In the genomic region with DNA sequence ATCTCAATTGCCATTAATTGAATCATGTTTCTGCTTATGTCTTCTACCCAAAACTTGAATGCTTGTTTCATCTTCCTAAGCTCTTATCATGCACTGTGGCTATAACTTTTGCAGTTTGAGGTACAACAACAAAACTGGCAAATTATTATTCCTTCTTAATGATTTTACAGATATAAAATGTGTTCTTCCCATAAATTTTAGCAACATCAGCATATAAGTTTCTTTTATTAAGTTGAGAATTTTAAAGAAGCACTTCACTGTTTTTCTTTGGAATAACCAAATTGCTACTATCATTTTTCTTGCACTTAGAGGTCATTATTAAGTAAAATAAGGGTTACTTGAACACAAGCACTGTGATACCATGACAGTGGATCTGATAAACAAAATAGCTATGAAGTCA, we compare ENCODE assay signal across 36 cellular contexts.
"Had no signal": no experiment of that assay in that cellular context is flagged by ENCODE, and none has a peak within 500 bp of the region (broad histone marks: within the 10 kb centered on the region; RNA-seq: fewer than 3 reads in every experiment).

No MANE protein-coding gene starts in this region.

- H3K4me1 ChIP-seq: ascending aorta had no signal

- H3K27me3 Mint-ChIP-seq: activated B cell treated with CpG ODN at 0.5 μM for 24 hours; activated CD4-positive, alpha-beta memory T cell treated with anti-CD3 and anti-CD28 coated beads, Interleukin-2, amount 10 ng/mL, durations not matched to agents 7 days and 5 days; activated CD4-positive, alpha-beta T cell treated with anti-CD3 and anti-CD28 coated beads, Interleukin-2, amount 10 ng/mL, durations not matched to agents 7 days and 5 days; activated CD8-positive, alpha-beta memory T cell treated with anti-CD3 and anti-CD28 coated beads, Interleukin-2, amount 10 ng/mL, durations not matched to agents 7 days and 5 days; activated naive CD4-positive, alpha-beta T cell treated with anti-CD3 and anti-CD28 coated beads, Interleukin-2, amount 10 ng/mL, durations not matched to agents 7 days and 5 days; activated naive CD4-positive, alpha-beta T cell treated with anti-CD3 and anti-CD28 coated beads, Interleukin-2, amount 50 U/mL, for 24 hours; activated naive CD8-positive, alpha-beta T cell; activated naive CD8-positive, alpha-beta T cell treated with anti-CD3 and anti-CD28 coated beads, Interleukin-2, amount 10 ng/mL, durations not matched to agents 7 days and 5 days; activated naive CD8-positive, alpha-beta T cell treated with anti-CD3 and anti-CD28 coated beads, Interleukin-2, amount 50 U/mL, for 24 hours; activated T-cell treated with anti-CD3 and anti-CD28 coated beads, Interleukin-2, amount 50 U/mL, for 24 hours; brain; central memory CD8-positive, alpha-beta T cell had no signal

- H3K27ac Mint-ChIP-seq: activated B cell treated with CpG ODN at 0.5 μM for 24 hours; activated CD4-positive, alpha-beta memory T cell treated with anti-CD3 and anti-CD28 coated beads, Interleukin-2, amount 10 ng/mL, durations not matched to agents 7 days and 5 days; activated CD4-positive, alpha-beta T cell treated with anti-CD3 and anti-CD28 coated beads, Interleukin-2, amount 10 ng/mL, durations not matched to agents 7 days and 5 days; activated CD8-positive, alpha-beta memory T cell treated with anti-CD3 and anti-CD28 coated beads, Interleukin-2, amount 10 ng/mL, durations not matched to agents 7 days and 5 days; activated CD8-positive, alpha-beta T cell treated with anti-CD3 and anti-CD28 coated beads, Interleukin-2, amount 10 ng/mL, durations not matched to agents 7 days and 5 days; activated naive CD4-positive, alpha-beta T cell treated with anti-CD3 and anti-CD28 coated beads, Interleukin-2, amount 10 ng/mL, durations not matched to agents 7 days and 5 days; activated naive CD4-positive, alpha-beta T cell treated with anti-CD3 and anti-CD28 coated beads, Interleukin-2, amount 50 U/mL, for 24 hours; activated naive CD8-positive, alpha-beta T cell; activated naive CD8-positive, alpha-beta T cell treated with anti-CD3 and anti-CD28 coated beads, Interleukin-2, amount 10 ng/mL, durations not matched to agents 7 days and 5 days; activated naive CD8-positive, alpha-beta T cell treated with anti-CD3 and anti-CD28 coated beads, Interleukin-2, amount 50 U/mL, for 24 hours; activated T-cell treated with anti-CD3 and anti-CD28 coated beads, Interleukin-2, amount 50 U/mL, for 24 hours; activated T-helper 2 cell treated with anti-CD3 and anti-CD28 coated beads, Interferon-gamma antibody, Interleukin-2, Interleukin-4, amounts not matched to agents 10 μg/mL and 5 μg/mL and 100 μg/mL, durations not matched to agents 14 hours and 24 hours and 36 hours; brain; T-helper 1 cell treated with Interleukin-12 subunit alpha and Interleukin-12 subunit beta and Interleukin-4 antibody, amounts not matched to agents 30 μg/mL and 1 μg/mL, for 36 hours; T-helper 2 cell treated with Interferon-gamma antibody and Interleukin-4, amounts not matched to agents 5 μg/mL and 100 μg/mL, for 36 hours had no signal

- H3K4me3 Mint-ChIP-seq: activated B cell treated with CpG ODN at 0.5 μM for 24 hours; activated CD4-positive, alpha-beta memory T cell treated with anti-CD3 and anti-CD28 coated beads, Interleukin-2, amount 10 ng/mL, durations not matched to agents 7 days and 5 days; activated CD4-positive, alpha-beta T cell treated with anti-CD3 and anti-CD28 coated beads, Interleukin-2, amount 10 ng/mL, durations not matched to agents 7 days and 5 days; activated CD8-positive, alpha-beta memory T cell treated with anti-CD3 and anti-CD28 coated beads, Interleukin-2, amount 10 ng/mL, durations not matched to agents 7 days and 5 days; activated CD8-positive, alpha-beta T cell treated with anti-CD3 and anti-CD28 coated beads, Interleukin-2, amount 10 ng/mL, durations not matched to agents 7 days and 5 days; activated naive CD4-positive, alpha-beta T cell treated with anti-CD3 and anti-CD28 coated beads, Interleukin-2, amount 10 ng/mL, durations not matched to agents 7 days and 5 days; activated naive CD4-positive, alpha-beta T cell treated with anti-CD3 and anti-CD28 coated beads, Interleukin-2, amount 50 U/mL, for 24 hours; activated naive CD8-positive, alpha-beta T cell; activated naive CD8-positive, alpha-beta T cell treated with anti-CD3 and anti-CD28 coated beads, Interleukin-2, amount 10 ng/mL, durations not matched to agents 7 days and 5 days; activated naive CD8-positive, alpha-beta T cell treated with anti-CD3 and anti-CD28 coated beads, Interleukin-2, amount 50 U/mL, for 24 hours; activated T-cell treated with anti-CD3 and anti-CD28 coated beads, Interleukin-2, amount 50 U/mL, for 24 hours; brain; central memory CD8-positive, alpha-beta T cell; T-helper 1 cell treated with Interleukin-12 subunit alpha and Interleukin-12 subunit beta and Interleukin-4 antibody, amounts not matched to agents 30 μg/mL and 1 μg/mL, for 36 hours; T-helper 2 cell treated with Interferon-gamma antibody and Interleukin-4, amounts not matched to agents 5 μg/mL and 100 μg/mL, for 36 hours had no signal

- H3K9me3 ChIP-seq: ascending aorta had no signal

- H3K9me3 Mint-ChIP-seq: activated B cell treated with CpG ODN at 0.5 μM for 24 hours; activated CD4-positive, alpha-beta memory T cell treated with anti-CD3 and anti-CD28 coated beads, Interleukin-2, amount 10 ng/mL, durations not matched to agents 7 days and 5 days; activated naive CD8-positive, alpha-beta T cell treated with anti-CD3 and anti-CD28 coated beads, Interleukin-2, amount 10 ng/mL, durations not matched to agents 7 days and 5 days had no signal

- H3K4me1 Mint-ChIP-seq: activated B cell treated with CpG ODN at 0.5 μM for 24 hours; activated CD4-positive, alpha-beta memory T cell treated with anti-CD3 and anti-CD28 coated beads, Interleukin-2, amount 10 ng/mL, durations not matched to agents 7 days and 5 days; activated CD4-positive, alpha-beta T cell treated with anti-CD3 and anti-CD28 coated beads, Interleukin-2, amount 10 ng/mL, durations not matched to agents 7 days and 5 days; activated CD8-positive, alpha-beta memory T cell treated with anti-CD3 and anti-CD28 coated beads, Interleukin-2, amount 10 ng/mL, durations not matched to agents 7 days and 5 days; activated naive CD4-positive, alpha-beta T cell treated with anti-CD3 and anti-CD28 coated beads, Interleukin-2, amount 10 ng/mL, durations not matched to agents 7 days and 5 days; activated naive CD4-positive, alpha-beta T cell treated with anti-CD3 and anti-CD28 coated beads, Interleukin-2, amount 50 U/mL, for 24 hours; activated naive CD8-positive, alpha-beta T cell treated with anti-CD3 and anti-CD28 coated beads, Interleukin-2, amount 10 ng/mL, durations not matched to agents 7 days and 5 days; activated naive CD8-positive, alpha-beta T cell treated with anti-CD3 and anti-CD28 coated beads, Interleukin-2, amount 50 U/mL, for 24 hours; brain; central memory CD8-positive, alpha-beta T cell had no signal

- H3K36me3 ChIP-seq: ascending aorta, cardiac muscle cell had no signal

- H3K36me3 Mint-ChIP-seq: activated CD8-positive, alpha-beta memory T cell treated with anti-CD3 and anti-CD28 coated beads, Interleukin-2, amount 10 ng/mL, durations not matched to agents 7 days and 5 days; activated naive CD4-positive, alpha-beta T cell treated with anti-CD3 and anti-CD28 coated beads, Interleukin-2, amount 10 ng/mL, durations not matched to agents 7 days and 5 days; activated naive CD4-positive, alpha-beta T cell treated with anti-CD3 and anti-CD28 coated beads, Interleukin-2, amount 50 U/mL, for 24 hours; activated naive CD8-positive, alpha-beta T cell; activated naive CD8-positive, alpha-beta T cell treated with anti-CD3 and anti-CD28 coated beads, Interleukin-2, amount 10 ng/mL, durations not matched to agents 7 days and 5 days; brain had no signal

- H3K27me3 ChIP-seq: ascending aorta, cardiac muscle cell had no signal

- DNase-seq: activated B cell treated with CpG ODN at 0.5 μM for 24 hours; activated CD4-positive, alpha-beta memory T cell treated with anti-CD3 and anti-CD28 coated beads, Interleukin-2, amount 10 ng/mL, durations not matched to agents 7 days and 5 days; activated CD4-positive, alpha-beta T cell treated with anti-CD3 and anti-CD28 coated beads for 48 hours; activated CD4-positive, alpha-beta T cell treated with anti-CD3 and anti-CD28 coated beads, Interleukin-2, amount 10 ng/mL, durations not matched to agents 7 days and 5 days; activated CD4-positive, alpha-beta T cell treated with anti-CD3 and anti-CD28 coated beads, Interleukin-2, amount 50 U/mL, for 48 hours; activated CD4-positive, CD25-positive, alpha-beta regulatory T cell treated with anti-CD3 and anti-CD28 coated beads, Interleukin-2, amount 50 U/mL, for 72 hours; activated CD8-positive, alpha-beta memory T cell treated with anti-CD3 and anti-CD28 coated beads for 24 hours; activated CD8-positive, alpha-beta memory T cell treated with anti-CD3 and anti-CD28 coated beads, Interleukin-2, amount 10 ng/mL, durations not matched to agents 7 days and 5 days; activated CD8-positive, alpha-beta memory T cell treated with anti-CD3 and anti-CD28 coated beads, Interleukin-2, amount 50 U/mL, for 48 hours; activated CD8-positive, alpha-beta T cell treated with anti-CD3 and anti-CD28 coated beads, Interleukin-2, amount 10 ng/mL, durations not matched to agents 7 days and 5 days; activated effector memory CD4-positive, alpha-beta T cell treated with Interleukin-2 at 50 U/mL for 16 hours; activated gamma-delta T cell; activated naive CD4-positive, alpha-beta T cell treated with anti-CD3 and anti-CD28 coated beads, Interleukin-2, amount 10 ng/mL, durations not matched to agents 7 days and 5 days; activated naive CD4-positive, alpha-beta T cell treated with Interleukin-2 at 50 U/mL for 16 hours; activated naive CD8-positive, alpha-beta T cell treated with anti-CD3 and anti-CD28 coated beads, Interleukin-2, amount 10 ng/mL, durations not matched to agents 7 days and 5 days; activated naive CD8-positive, alpha-beta T cell treated with anti-CD3 and anti-CD28 coated beads, Interleukin-2, amount 50 U/mL, for 24 hours; activated T-cell treated with anti-CD3 and anti-CD28 coated beads, Interleukin-2, amount 50 U/mL, for 24 hours; activated T-cell treated with anti-CD3 and anti-CD28 coated beads, Interleukin-2, amount 50 U/mL, for 48 hours; amygdala; anterior cingulate cortex; caudate nucleus; cerebellar nuclear complex; T-helper 2 cell; T-helper 9 cell had no signal

- H3K27ac ChIP-seq: ascending aorta, cardiac muscle cell, VCaP had no signal

- FAIRE-seq: bronchial epithelial cell, TTC549 had no signal

- ATAC-seq: activated CD8-positive, alpha-beta memory T cell treated with anti-CD3 and anti-CD28 coated beads, Interleukin-2, amount 10 ng/mL, durations not matched to agents 7 days and 5 days; activated CD8-positive, alpha-beta T cell treated with anti-CD3 and anti-CD28 coated beads, Interleukin-2, amount 10 ng/mL, durations not matched to agents 7 days and 5 days; activated naive CD8-positive, alpha-beta T cell treated with anti-CD3 and anti-CD28 coated beads, Interleukin-2, amount 50 U/mL, for 24 hours had no signal

- H3K4me3 ChIP-seq: ascending aorta, cardiac muscle cell had no signal
